ENCODE assay signal across 8 cellular contexts in genomic region chr7:151315038-151315655, GRCh38. TPM values are rescaled to one million over a fixed set of nuclear protein-coding genes. Genes with fewer than 3 reads are reported as not detected.
DNase-seq lines count a peak whose midpoint lies in the region; ATAC-seq and TF ChIP-seq lines count a peak whose summit lies in the region.

No MANE protein-coding gene starts in this region.

- no peaks in the 10 kb centered on the region for H3K4me1 ChIP-seq in endodermal cell (ENCODE audit: control insufficient read depth, insufficient read depth, low read length)

- 30 to 41% methylated on average over 9 to 10 of the region's 13 CpGs for WGBS in endodermal cell (ENCODE audit: insufficient coverage in 1 of 2, insufficient read length in 1 of 2), 2 experiments

- H3K27me3 ChIP-seq in endodermal cell (ENCODE audit: control insufficient read depth, insufficient read depth, low read length, poor library complexity, severe bottlenecking), result no peaks in the 10 kb centered on the region

- H3K4me1 Mint-ChIP-seq in endodermal cell, result peaks cover 4% of the 10 kb centered on the region

- H3K27ac ChIP-seq in endodermal cell (ENCODE audit: low read depth, low read length), result no peak overlapping the region

- no peak overlapping the region for H3K9ac ChIP-seq in endodermal cell (ENCODE audit: extremely low read depth, low read length, poor library complexity, severe bottlenecking)

- H3K4me3 ChIP-seq in endodermal cell (ENCODE audit: low read length), result no peak overlapping the region

- peak; percentile 71 for DNase-seq in ELF-1 (ENCODE audit: low read depth, low spot score)
- DNase-seq in NOMO-1 (lab: John Stamatoyannopoulos, UW; ENCODE audit: unreplicated experiment in 2 of 2), result peak; percentile 19 to 21
- peak; percentile 52 to 62 for DNase-seq in activated CD8-positive, alpha-beta memory T cell treated with anti-CD3 and anti-CD28 coated beads for 4 hours (ENCODE audit: low read depth in 2 of 2)
- DNase-seq in endodermal cell, result peak; percentile 91
- DNase-seq in middle frontal gyrus (ENCODE audit: extremely low spot score, low spot score), result peak; percentile 69
- peak; percentile 45 to 62 for DNase-seq in stimulated activated CD8-positive, alpha-beta memory T cell treated with anti-CD3 and anti-CD28 coated beads, Interleukin-7, amount 100 ng/mL, for 1 hour (ENCODE audit: low read depth in 2 of 2)

- H3K9me3 Mint-ChIP-seq in endodermal cell, result peaks cover 28% of the 10 kb centered on the region

- ATAC-seq in HG03159 (IDR thresholded peaks at IDR 0.05; ENCODE audit: unreplicated experiment) (peak; percentile 50), HG02981 (IDR thresholded peaks at IDR 0.05; ENCODE audit: unreplicated experiment) (no peak)

- peaks cover 33% of the 10 kb centered on the region for H3K9me3 ChIP-seq in endodermal cell (ENCODE audit: control insufficient read depth, low read length)

- no peak overlapping the region for H3K27ac Mint-ChIP-seq in endodermal cell

- H3K27me3 Mint-ChIP-seq in endodermal cell (ENCODE audit: insufficient read depth), result no peaks in the 10 kb centered on the region

- no peaks in the 10 kb centered on the region for H3K36me3 Mint-ChIP-seq in endodermal cell (ENCODE audit: low read depth)

- H3K4me3 Mint-ChIP-seq in endodermal cell, result no peak overlapping the region

- H3K36me3 ChIP-seq in endodermal cell (ENCODE audit: control insufficient read depth, insufficient read depth, low read length), result no peaks in the 10 kb centered on the region

- TF ChIP-seq CTCF in endodermal cell (conservative IDR thresholded peaks at IDR 0.05), result peak; percentile 92

RNA-seq across cellular contexts. Expression of gene NUB1, which starts 26.5 kb away (rescaled TPM):
- total RNA-seq in endodermal cell, result 10 to 100 TPM; 50.2 to 64.7 TPM
- 49.7 TPM for polyA plus RNA-seq in endodermal cell (2013, experiment 1 of 2)
- polyA plus RNA-seq in endodermal cell (2013, experiment 2 of 2), result 48.8 TPM

Comparison
In these comparisons a context has a peak if more than half of its experiments do, and no peak if none do; other contexts are left out.
1. DNase-seq: peak in every context shown above with its lines; median percentile 91 in endodermal cell; 71 in ELF-1; 69 in middle frontal gyrus; 57 in activated CD8-positive, alpha-beta memory T cell treated with anti-CD3 and anti-CD28 coated beads for 4 hours; 54 in stimulated activated CD8-positive, alpha-beta memory T cell treated with anti-CD3 and anti-CD28 coated beads, Interleukin-7, amount 100 ng/mL, for 1 hour; 20 in NOMO-1.